Comparison of ENCODE assay signal across 10 cellular contexts in genomic region chr10:28179006-28179405, GRCh38.
DNase-seq lines count a peak whose midpoint lies in the region; ATAC-seq lines count a peak whose summit lies in the region.
"Had no signal": no experiment of that assay in that cellular context is flagged by ENCODE, and none has a peak within 500 bp of the region (broad histone marks: within the 10 kb centered on the region; RNA-seq: fewer than 3 reads in every experiment).

No MANE protein-coding gene starts in this region.

- H3K9me3 ChIP-seq in T-helper 17 cell (ENCODE audit: control insufficient read depth, low read length, poor library complexity, severe bottlenecking), result no peaks in the 10 kb centered on the region

- H3K9me3 Mint-ChIP-seq in stimulated activated naive CD8-positive, alpha-beta T cell treated with anti-CD3 and anti-CD28 coated beads, Interleukin-15, Interleukin-2, amounts not matched to agents 100 ng/mL and 50 ng/mL, for 24 hours, result no peaks in the 10 kb centered on the region
- H3K9me3 Mint-ChIP-seq in immature natural killer cell, result no peaks in the 10 kb centered on the region
- H3K9me3 Mint-ChIP-seq: activated naive CD4-positive, alpha-beta T cell treated with anti-CD3 and anti-CD28 coated beads, Interleukin-2, amount 50 U/mL, for 72 hours; GM23338 had no signal

- no peaks in the 10 kb centered on the region for H3K36me3 Mint-ChIP-seq in stimulated activated naive CD8-positive, alpha-beta T cell treated with anti-CD3 and anti-CD28 coated beads, Interleukin-15, Interleukin-2, amounts not matched to agents 100 ng/mL and 50 ng/mL, for 24 hours (ENCODE audit: low read depth)
- H3K36me3 Mint-ChIP-seq in T-helper 17 cell (ENCODE audit: low read depth) (peaks cover 5% of the 10 kb centered on the region), immature natural killer cell (peaks cover 0 to 3% (median 0%) of the 10 kb centered on the region in 3 donors)
- H3K36me3 Mint-ChIP-seq: activated naive CD4-positive, alpha-beta T cell treated with anti-CD3 and anti-CD28 coated beads, Interleukin-2, amount 50 U/mL, for 72 hours had no signal

- peak overlapping the region; percentile 84 for H3K4me3 Mint-ChIP-seq in stimulated activated naive CD8-positive, alpha-beta T cell treated with anti-CD3 and anti-CD28 coated beads, Interleukin-15, Interleukin-2, amounts not matched to agents 100 ng/mL and 50 ng/mL, for 24 hours
- peak overlapping the region; percentile 93 for H3K4me3 Mint-ChIP-seq in T-helper 17 cell
- peak overlapping the region; percentile 80 to 91 (median 87) for H3K4me3 Mint-ChIP-seq in immature natural killer cell
- H3K4me3 Mint-ChIP-seq: GM23338 had no signal

- H3K27ac Mint-ChIP-seq in stimulated activated naive CD8-positive, alpha-beta T cell treated with anti-CD3 and anti-CD28 coated beads, Interleukin-15, Interleukin-2, amounts not matched to agents 100 ng/mL and 50 ng/mL, for 24 hours, result peak overlapping the region; percentile 90
- H3K27ac Mint-ChIP-seq in T-helper 17 cell (peak overlapping the region; percentile 99), immature natural killer cell (peak overlapping the region; percentile 84 to 95 (median 91))
- H3K27ac Mint-ChIP-seq: GM23338 had no signal

- in situ Hi-C loops in G401 (cut with HindIII; ENCODE audit: low sequenced_read_pairs), result no loop called here

- DNase-seq in stimulated activated naive CD8-positive, alpha-beta T cell treated with anti-CD3 and anti-CD28 coated beads, Interleukin-15, Interleukin-2, amounts not matched to agents 100 U/mL and 50 U/mL, for 24 hours, result no peak
- DNase-seq in T-helper 17 cell (no peak), immature natural killer cell (no peak), G401 (ENCODE audit: low spot score) (no peak), GDM1 (lab: John Stamatoyannopoulos, UW) (no peak)
- DNase-seq in stimulated activated CD4-positive, alpha-beta T cell treated with anti-CD3 and anti-CD28 coated beads, Interleukin-12 subunit alpha, Interleukin-12 subunit beta, amount 100 ng/mL, for 4 hours, result no peak
- no peak for DNase-seq in activated CD4-positive, CD25-positive, alpha-beta regulatory T cell (lab: John Stamatoyannopoulos, UW)

- ATAC-seq in stimulated activated naive CD8-positive, alpha-beta T cell treated with anti-CD3 and anti-CD28 coated beads, Interleukin-15, Interleukin-2, amounts not matched to agents 100 U/mL and 50 U/mL, for 24 hours, result no peak
- ATAC-seq in T-helper 17 cell, result peak; percentile 35

- H3K4me1 Mint-ChIP-seq in stimulated activated naive CD8-positive, alpha-beta T cell treated with anti-CD3 and anti-CD28 coated beads, Interleukin-15, Interleukin-2, amounts not matched to agents 100 ng/mL and 50 ng/mL, for 24 hours (ENCODE audit: low read depth), result peaks cover 32% of the 10 kb centered on the region
- H3K4me1 Mint-ChIP-seq in T-helper 17 cell, result peaks cover 29% of the 10 kb centered on the region
- H3K4me1 Mint-ChIP-seq in immature natural killer cell, result peaks cover 21 to 29% of the 10 kb centered on the region in 2 donors

- no peaks in the 10 kb centered on the region for H3K27me3 Mint-ChIP-seq in stimulated activated naive CD8-positive, alpha-beta T cell treated with anti-CD3 and anti-CD28 coated beads, Interleukin-15, Interleukin-2, amounts not matched to agents 100 ng/mL and 50 ng/mL, for 24 hours
- H3K27me3 Mint-ChIP-seq in T-helper 17 cell (no peaks in the 10 kb centered on the region), immature natural killer cell (ENCODE audit: low read depth in 3 of 3) (no peaks in the 10 kb centered on the region)
